In the genomic region with DNA sequence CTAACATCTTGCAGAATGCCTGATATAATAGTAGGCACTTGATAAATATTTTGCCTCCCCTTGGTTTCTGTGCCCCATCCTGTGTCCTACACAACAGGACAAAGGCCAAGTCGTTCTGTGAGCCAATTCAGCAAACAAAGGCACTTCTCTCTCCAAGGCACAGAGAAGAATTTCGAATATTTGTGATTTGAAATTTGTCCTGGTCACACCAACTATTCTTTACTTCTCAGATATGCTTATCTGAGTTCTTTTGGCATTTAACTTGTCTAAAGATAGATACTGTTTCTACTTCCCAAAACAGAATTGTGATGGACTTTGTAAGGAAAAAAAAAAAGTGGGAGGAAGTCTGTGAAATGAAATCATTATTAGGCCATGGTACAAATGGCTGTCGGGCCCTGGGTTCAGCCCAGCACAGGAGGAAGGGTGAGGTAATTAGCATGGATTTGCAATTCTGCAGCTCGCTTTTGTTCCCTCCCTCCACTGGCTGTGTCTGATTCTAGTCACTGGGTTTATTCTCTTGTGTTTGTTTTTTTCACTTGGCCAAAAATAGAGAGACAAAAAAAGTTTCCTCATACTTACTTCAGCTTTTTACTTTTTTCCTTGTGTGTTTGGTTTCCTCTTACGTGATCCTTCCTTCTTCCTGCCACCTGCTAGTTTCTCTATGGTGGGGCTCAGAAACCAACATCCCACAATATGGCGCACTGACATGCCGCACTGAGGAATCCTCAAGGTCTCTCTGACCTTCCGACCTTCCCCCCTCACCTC, we compare ENCODE assay signal across 9 cellular contexts.
A peak's percentile ranks its signal among the peaks of the same experiment; 100 is the strongest.
DNase-seq lines count a peak whose midpoint lies in the region; ATAC-seq and TF ChIP-seq lines count a peak whose summit lies in the region.
"Had no signal": no experiment of that assay in that cellular context is flagged by ENCODE, and none has a peak within 500 bp of the region (broad histone marks: within the 10 kb centered on the region; RNA-seq: fewer than 3 reads in every experiment).

No MANE protein-coding gene starts in this region.

- intact Hi-C loops in transverse colon (cut with DNase I; ENCODE audit: low total_unique reads): no loop called here

- no peak overlapping the region for H3K9ac ChIP-seq in liver (ENCODE audit: low read depth in 1 of 2, low read length in 2 of 2)

- WGBS in liver: 44% methylated on average over 8 of the region's 8 CpGs
- WGBS in transverse colon (ENCODE audit: low coverage in 1 of 2), 2 donors: 51 to 59% methylated on average over 7 to 8 of the region's 8 CpGs

- DNase-seq in transverse colon (peak; percentile 24), AG08395 (ENCODE audit: low spot score) (no peak), GM19238 (ENCODE audit: insufficient read length, low spot score) (no peak)
- DNase-seq: activated gamma-delta T cell had no signal

- peak; percentile 13 to 24 for TF ChIP-seq RAD21 in liver (IDR thresholded peaks at IDR 0.05)

- H3K27ac ChIP-seq in angular gyrus (ENCODE audit: low read depth, low read length): peak overlapping the region; percentile 81
- peak overlapping the region; percentile 23 to 59 for H3K27ac ChIP-seq in liver (ENCODE audit: low read depth in 1 of 2, low read length in 2 of 2)
- peak overlapping the region in 3 of 4 donors; percentile 39 to 64 (median 40) for H3K27ac ChIP-seq in transverse colon

- TF ChIP-seq CTCF in liver (IDR thresholded peaks at IDR 0.05; ENCODE audit: low read depth, low read length, missing input control) (no peak), transverse colon (IDR thresholded peaks at IDR 0.05) (no peak)

- TF ChIP-seq EP300 in transverse colon (IDR thresholded peaks at IDR 0.05; ENCODE audit: low read depth): no peak

- TF ChIP-seq POLR2A in transverse colon (IDR thresholded peaks at IDR 0.05): no peak

- in situ Hi-C loops in transverse colon (cut with MboI; ENCODE audit: low pct_ligation_motif_present in 1 of 4, low pct_unique_long_range_greater_than_20kb in 1 of 4, low sequenced_read_pairs in 3 of 4): no loop called here

- H3K36me3 ChIP-seq in liver (ENCODE audit: control insufficient read depth in 4 of 4, insufficient read depth in 3 of 4, low read depth in 1 of 4, low read length in 3 of 4): no peaks in the 10 kb centered on the region
- H3K36me3 ChIP-seq in transverse colon: no peaks in the 10 kb centered on the region

- H3K27me3 ChIP-seq in liver (ENCODE audit: control insufficient read depth in 4 of 4, insufficient read depth in 4 of 4, low read length in 3 of 4): no peaks in the 10 kb centered on the region
- H3K27me3 ChIP-seq in transverse colon: no peaks in the 10 kb centered on the region

- peaks cover 0 to 6% (median 1%) of the 10 kb centered on the region in 4 donors for H3K4me1 ChIP-seq in liver (ENCODE audit: control insufficient read depth in 4 of 4, insufficient read depth in 4 of 4, low read length in 3 of 4)
- H3K4me1 ChIP-seq in transverse colon: peaks cover 0 to 5% (median 0%) of the 10 kb centered on the region in 4 donors

- H3K9me3 ChIP-seq in liver (ENCODE audit: control insufficient read depth in 4 of 4, low read length in 3 of 4) (no peaks in the 10 kb centered on the region), transverse colon (no peaks in the 10 kb centered on the region)

- H3K4me3 ChIP-seq in liver (ENCODE audit: low read depth in 1 of 3, low read length in 3 of 3) (no peak overlapping the region), transverse colon (no peak overlapping the region)

- ATAC-seq in HG02759 (IDR thresholded peaks at IDR 0.05; ENCODE audit: unreplicated experiment): peak; percentile 56
- ATAC-seq in activated CD4-positive, CD25-positive, alpha-beta regulatory T cell treated with anti-CD3 and anti-CD28 coated beads, Interleukin-2, amount 50 U/mL, for 24 hours: no peak
- ATAC-seq: left colon had no signal

TF ChIP-seq in liver, 16 proteins besides CTCF, POLR2A, EP300 and RAD21:
- TF ChIP-seq JUND (IDR thresholded peaks at IDR 0.05) (peak in 1 of 2 donors; percentile 28), SP1 (IDR thresholded peaks at IDR 0.05) (peak; percentile 17), YY1 (IDR thresholded peaks at IDR 0.05) (peak; percentile 38), RXRA (IDR thresholded peaks at IDR 0.05) (no peak), NR2F2 (IDR thresholded peaks at IDR 0.05) (peak; percentile 43), TAF1 (conservative IDR thresholded peaks at IDR 0.05) (no peak), GABPA (IDR thresholded peaks at IDR 0.05 in 1 of 2, conservative IDR thresholded peaks at IDR 0.05 in 1 of 2) (no peak), HNF4A (conservative IDR thresholded peaks at IDR 0.05) (peak; percentile 50 to 54)
